Comparison of ENCODE assay signal across 8 cellular contexts in the genomic region with DNA sequence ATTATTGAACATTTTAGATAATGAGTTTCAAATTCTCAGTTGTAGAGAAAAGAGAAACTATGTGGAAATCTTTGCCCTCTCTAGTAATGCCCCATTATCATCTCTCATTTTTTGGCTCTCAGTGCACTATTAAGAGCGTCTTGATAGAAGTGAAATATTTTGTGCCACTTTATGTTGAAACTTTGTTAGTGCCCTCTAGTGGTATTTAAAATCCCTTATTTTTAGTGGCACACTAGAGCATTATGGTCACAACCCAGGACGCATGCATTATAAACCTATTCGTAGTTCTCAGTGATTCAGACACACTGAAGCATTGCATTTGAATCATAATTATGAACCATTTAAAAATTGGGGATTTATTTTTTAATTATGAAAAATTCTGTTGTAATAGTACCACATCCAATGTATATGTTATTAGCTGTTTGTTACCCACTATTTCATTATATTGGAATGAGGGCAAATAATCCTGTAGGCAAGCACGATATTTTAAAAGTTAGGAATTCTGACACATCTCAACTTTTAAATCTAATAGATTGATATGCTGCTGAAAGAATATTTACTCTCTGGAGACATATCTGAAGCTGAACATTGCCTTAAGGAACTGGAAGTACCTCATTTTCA. TPM values are rescaled to one million over a fixed set of nuclear protein-coding genes. Genes with fewer than 3 reads are reported as not detected.
A peak's percentile ranks its signal among the peaks of the same experiment; 100 is the strongest.
DNase-seq lines count a peak whose midpoint lies in the region; TF ChIP-seq lines count a peak whose summit lies in the region.

No MANE protein-coding gene starts in this region.

- H3K4me1 Mint-ChIP-seq in activated naive CD4-positive, alpha-beta T cell treated with anti-CD3 and anti-CD28 coated beads, Interleukin-2, amount 50 U/mL, for 24 hours: peaks cover 65% of the 10 kb centered on the region

- no peaks in the 10 kb centered on the region for H3K27me3 ChIP-seq in suprapubic skin

- no peaks in the 10 kb centered on the region for H3K9me3 ChIP-seq in suprapubic skin

- H3K9me3 Mint-ChIP-seq in activated naive CD4-positive, alpha-beta T cell treated with anti-CD3 and anti-CD28 coated beads, Interleukin-2, amount 50 U/mL, for 24 hours: no peaks in the 10 kb centered on the region

- TF ChIP-seq EP300 in suprapubic skin (IDR thresholded peaks at IDR 0.05): no peak

- peaks cover 80% of the 10 kb centered on the region for H3K36me3 ChIP-seq in suprapubic skin

- CTCF ChIA-PET in HEK293T (lab: Yijun Ruan, JAX): interaction anchor here (0.8 to 1.9 kb wide), 5 partner anchors 9 to 148 kb away, joined by 3 to 8 read pairs (median 4); no protein-coding TSS in a partner anchor

- TF ChIP-seq POLR2A in suprapubic skin (IDR thresholded peaks at IDR 0.05): no peak

- H3K4me3 ChIP-seq in astrocyte of the cerebellum (ENCODE audit: low read depth, low read length) (no peak overlapping the region), suprapubic skin (no peak overlapping the region)

- H3K36me3 Mint-ChIP-seq in activated naive CD4-positive, alpha-beta T cell treated with anti-CD3 and anti-CD28 coated beads, Interleukin-2, amount 50 U/mL, for 24 hours: peaks cover 15% of the 10 kb centered on the region

- peaks cover 17% of the 10 kb centered on the region for H3K4me1 ChIP-seq in suprapubic skin

- no peak for DNase-seq in activated naive CD4-positive, alpha-beta T cell treated with Interleukin-2 at 50 U/mL for 16 hours
- peak; percentile 52 for DNase-seq in HEK293T (ENCODE audit: extremely low spot score)
- DNase-seq in NCI-H2227 treated with DMSO at 0.1 percent for 48 hours (lab: John Stamatoyannopoulos, UW): peak; percentile 35
- DNase-seq in astrocyte of the cerebellum (ENCODE audit: low read depth): no peak
- peak; percentile 86 for DNase-seq in inferior parietal cortex (ENCODE audit: extremely low spot score)
- DNase-seq in suprapubic skin (ENCODE audit: low spot score in 2 of 2): no peak
- no peak for DNase-seq in ecto neural progenitor cell (ENCODE audit: low spot score)

- POLR2A ChIA-PET in HEK293T (lab: Yijun Ruan, JAX): no interaction called here

- TF ChIP-seq CTCF in astrocyte of the cerebellum (IDR thresholded peaks at IDR 0.05; ENCODE audit: low read depth, low read length, missing control alignments) (peak; percentile 39), suprapubic skin (IDR thresholded peaks at IDR 0.05) (peak; percentile 27 to 57)

- H3K27ac Mint-ChIP-seq in activated naive CD4-positive, alpha-beta T cell treated with anti-CD3 and anti-CD28 coated beads, Interleukin-2, amount 50 U/mL, for 24 hours: peak overlapping the region; percentile 68

- H3K27me3 Mint-ChIP-seq in activated naive CD4-positive, alpha-beta T cell treated with anti-CD3 and anti-CD28 coated beads, Interleukin-2, amount 50 U/mL, for 24 hours: no peaks in the 10 kb centered on the region

- in situ Hi-C loops in astrocyte of the cerebellum (cut with HindIII; ENCODE audit: low sequenced_read_pairs): loop anchor here (25.0 kb wide), 2 partner anchors 156 to 581 kb away; a partner anchor contains a TSS

- H3K27ac ChIP-seq in suprapubic skin: no peak overlapping the region

- 28% methylated on average over 4 of the region's 4 CpGs for WGBS in suprapubic skin

- H3K4me3 Mint-ChIP-seq in activated naive CD4-positive, alpha-beta T cell treated with anti-CD3 and anti-CD28 coated beads, Interleukin-2, amount 50 U/mL, for 24 hours: no peak overlapping the region

TF ChIP-seq in HEK293T, 16 proteins besides CTCF, POLR2A, EP300 and RAD21:
- TF ChIP-seq SP1 (IDR thresholded peaks at IDR 0.05): no peak
- no peak for TF ChIP-seq BHLHE40 (IDR thresholded peaks at IDR 0.05; ENCODE audit: borderline replicate concordance)
- TF ChIP-seq ZNF384 (IDR thresholded peaks at IDR 0.05): no peak
- no peak for TF ChIP-seq FOXA1 (IDR thresholded peaks at IDR 0.05)
- TF ChIP-seq NFRKB (IDR thresholded peaks at IDR 0.05): no peak
- TF ChIP-seq FOXK2 (IDR thresholded peaks at IDR 0.05): no peak
- no peak for TF ChIP-seq TARDBP (IDR thresholded peaks at IDR 0.05)
- TF ChIP-seq, protein P1, sequence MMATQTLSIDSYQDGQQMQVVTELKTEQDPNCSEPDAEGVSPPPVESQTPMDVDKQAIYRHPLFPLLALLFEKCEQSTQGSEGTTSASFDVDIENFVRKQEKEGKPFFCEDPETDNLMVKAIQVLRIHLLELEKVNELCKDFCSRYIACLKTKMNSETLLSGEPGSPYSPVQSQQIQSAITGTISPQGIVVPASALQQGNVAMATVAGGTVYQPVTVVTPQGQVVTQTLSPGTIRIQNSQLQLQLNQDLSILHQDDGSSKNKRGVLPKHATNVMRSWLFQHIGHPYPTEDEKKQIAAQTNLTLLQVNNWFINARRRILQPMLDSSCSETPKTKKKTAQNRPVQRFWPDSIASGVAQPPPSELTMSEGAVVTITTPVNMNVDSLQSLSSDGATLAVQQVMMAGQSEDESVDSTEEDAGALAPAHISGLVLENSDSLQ (IDR thresholded peaks at IDR 0.05): no peak
- TF ChIP-seq ELF4 (IDR thresholded peaks at IDR 0.05): no peak

RNA-seq across cellular contexts. Expression of a gene that starts 21.9 kb away (rescaled TPM):
- total RNA-seq in suprapubic skin: 100 to 1,000 TPM; 243 to 594 (median 293) TPM

RNA-seq across cellular contexts. Expression of a gene that starts 25.3 kb away (rescaled TPM):
- 10 to 100 TPM in 2 of 4 donors, 1 to 10 TPM in 2; 6.5 to 14.0 (median 10.3) TPM for total RNA-seq in suprapubic skin

RNA-seq across cellular contexts. Expression of a gene that starts 25.7 kb away (rescaled TPM):
- 10 to 100 TPM; 33.8 to 80.8 (median 40.8) TPM for total RNA-seq in suprapubic skin

Comparison
In these comparisons a context has a peak if more than half of its experiments do, and no peak if none do; other contexts are left out.
1. DNase-seq: peak in HEK293T (single experiment), NCI-H2227 treated with DMSO at 0.1 percent for 48 hours (single experiment) and inferior parietal cortex (single experiment); none in activated naive CD4-positive, alpha-beta T cell treated with Interleukin-2 at 50 U/mL for 16 hours (single experiment), astrocyte of the cerebellum (single experiment), suprapubic skin (0 of 2) and ecto neural progenitor cell (single experiment).